ENCODE assay signal across 8 cellular contexts in genomic region chr9:35814106-35814840, GRCh38. TPM values are rescaled to one million over a fixed set of nuclear protein-coding genes. Genes with fewer than 3 reads are reported as not detected.
DNase-seq lines count a peak whose midpoint lies in the region; ATAC-seq and TF ChIP-seq lines count a peak whose summit lies in the region.

No MANE protein-coding gene starts in this region.

- peak overlapping the region; percentile 87 for H3K4me3 ChIP-seq in choroid plexus epithelial cell (ENCODE audit: low read depth, low read length)

- ATAC-seq in GM21381 (IDR thresholded peaks at IDR 0.05; ENCODE audit: unreplicated experiment): peak; percentile 19

- DNase-seq in NCI-H2171 treated with DMSO at 0.1 percent for 48 hours (lab: John Stamatoyannopoulos, UW) (peak; percentile 26), NCI-H2171 (lab: John Stamatoyannopoulos, UW) (no peak), HPDE6-E6E7 (ENCODE audit: extremely low spot score) (peak; percentile 40), SK-MEL-5 (ENCODE audit: low read depth, low spot score) (peak; percentile 60), choroid plexus epithelial cell (ENCODE audit: low read depth) (peak; percentile 53), kidney glomerular epithelial cell (lab: John Stamatoyannopoulos, UW) (peak; percentile 20)
- peak; percentile 35 to 37 for DNase-seq in stimulated activated CD4-positive, alpha-beta T cell treated with anti-CD3 and anti-CD28 coated beads, Interleukin-2, amount 100 ng/mL, for 48 hours

- TF ChIP-seq CTCF in choroid plexus epithelial cell (conservative IDR thresholded peaks at IDR 0.05; ENCODE audit: low read depth, low read length): peak; percentile 48

- in situ Hi-C loops in SK-MEL-5 (cut with HindIII; ENCODE audit: low pct_unique_long_range_greater_than_20kb, low sequenced_read_pairs): no loop called here

RNA-seq across cellular contexts. Expression of gene HINT2, which starts 0.6 kb away (rescaled TPM):
- 19.7 and 26.2 TPM in 2 replicates for total RNA-seq in SK-MEL-5 (2014; rRNA removed; shearing (Covaris generic))
- polyA plus RNA-seq in SK-MEL-5 (2015; cell fraction: cytosol; rRNA removed): 16.9 and 33.3 TPM in 2 replicates
- polyA plus RNA-seq in SK-MEL-5 (2015; cell fraction: nucleus; rRNA removed): 16.7 and 20.0 TPM in 2 replicates

RNA-seq across cellular contexts. Expression of gene SPAG8, which starts 2.2 kb away (rescaled TPM):
- 0.05 TPM in 1 of 2 replicates, not detected in the other for total RNA-seq in SK-MEL-5 (2014; rRNA removed; shearing (Covaris generic))
- 0.31 TPM in 1 of 2 replicates, not detected in the other for polyA plus RNA-seq in SK-MEL-5 (2015; cell fraction: cytosol; rRNA removed)
- polyA plus RNA-seq in SK-MEL-5 (2015; cell fraction: nucleus; rRNA removed): 0.08 and 1.5 TPM in 2 replicates

RNA-seq across cellular contexts. Expression of gene FAM221B, which starts 14.3 kb away (rescaled TPM):
- not detected in 2 replicates for total RNA-seq in SK-MEL-5 (2014; rRNA removed; shearing (Covaris generic))
- not detected in 2 replicates for polyA plus RNA-seq in SK-MEL-5 (2015; cell fraction: cytosol; rRNA removed)
- polyA plus RNA-seq in SK-MEL-5 (2015; cell fraction: nucleus; rRNA removed): not detected in 2 replicates

RNA-seq across cellular contexts. Expression of gene TMEM8B, which starts 14.8 kb away (rescaled TPM):
- 0.55 and 1.0 TPM in 2 replicates for total RNA-seq in SK-MEL-5 (2014; rRNA removed; shearing (Covaris generic))
- 2.5 and 4.2 TPM in 2 replicates for polyA plus RNA-seq in SK-MEL-5 (2015; cell fraction: cytosol; rRNA removed)
- polyA plus RNA-seq in SK-MEL-5 (2015; cell fraction: nucleus; rRNA removed): 6.2 and 6.5 TPM in 2 replicates

RNA-seq across cellular contexts. Expression of gene NPR2, which starts 22.9 kb away (rescaled TPM):
- 0.53 and 1.1 TPM in 2 replicates for total RNA-seq in SK-MEL-5 (2014; rRNA removed; shearing (Covaris generic))
- 0.86 and 2.5 TPM in 2 replicates for polyA plus RNA-seq in SK-MEL-5 (2015; cell fraction: cytosol; rRNA removed)
- polyA plus RNA-seq in SK-MEL-5 (2015; cell fraction: nucleus; rRNA removed): 4.3 and 5.6 TPM in 2 replicates
